2 cellular contexts compared by ENCODE assay signal in genomic region chr6:158304254-158304653, GRCh38.
A peak's percentile ranks its signal among the peaks of the same experiment; 100 is the strongest.
TF ChIP-seq lines count a peak whose summit lies in the region.

No MANE protein-coding gene starts in this region.

TF ChIP-seq in HepG2, 621 proteins besides CTCF, POLR2A, EP300 and RAD21:
- TF ChIP-seq MAFF (IDR thresholded peaks at IDR 0.05; ENCODE audit: low read depth, low read length) (peak; percentile 77), MAFK (conservative IDR thresholded peaks at IDR 0.05 in 1 of 2, IDR thresholded peaks at IDR 0.05 in 1 of 2; ENCODE audit: low read length in 2 of 2) (peak; percentile 71 to 85), ZNF773 (CRISPR knock-in tag; IDR thresholded peaks at IDR 0.05; ENCODE audit: borderline replicate concordance) (no peak), ZNF484 (CRISPR knock-in tag; IDR thresholded peaks at IDR 0.05; ENCODE audit: borderline replicate concordance, low read depth) (no peak), EED (CRISPR knock-in tag; IDR thresholded peaks at IDR 0.05) (no peak), KLF9 (CRISPR knock-in tag; IDR thresholded peaks at IDR 0.05; ENCODE audit: low read depth) (no peak), STAT6 (CRISPR knock-in tag; IDR thresholded peaks at IDR 0.05; ENCODE audit: borderline replicate concordance) (no peak)

TF ChIP-seq in K562, 482 proteins besides CTCF, POLR2A, EP300 and RAD21:
- TF ChIP-seq GATA2 (CRISPR knock-in tag; IDR thresholded peaks at IDR 0.05) (no peak), ZNF316 (IDR thresholded peaks at IDR 0.05) (peak; percentile 60), ARID4B (CRISPR knock-in tag; IDR thresholded peaks at IDR 0.05) (no peak), MAFF (IDR thresholded peaks at IDR 0.05; ENCODE audit: low read length) (peak; percentile 36; the same call in 1 of the 2 replicates)
